In genomic region chr3:112990672-112991602, GRCh38 we compare ENCODE assay signal across 8 cellular contexts. TPM values are rescaled to one million over a fixed set of nuclear protein-coding genes. Genes with fewer than 3 reads are reported as not detected.
DNase-seq lines count a peak whose midpoint lies in the region; ATAC-seq and TF ChIP-seq lines count a peak whose summit lies in the region.

Gene GTPBP8, plus strand, starts transcription at chr3:112990984. Its CDS starts 16 bp downstream, at chr3:112991000.

- H3K36me3 Mint-ChIP-seq in activated CD4-positive, alpha-beta T cell treated with anti-CD3 and anti-CD28 coated beads, Interleukin-2, amount 10 ng/mL, durations not matched to agents 7 days and 5 days (ENCODE audit: low read depth), result peaks cover 19% of the 10 kb centered on the region

- peak within 1 kb of the TSS; percentile 98 for H3K4me3 ChIP-seq in BJ (ENCODE audit: low read depth, low read length)

- TF ChIP-seq CTCF in BJ (IDR thresholded peaks at IDR 0.05; ENCODE audit: insufficient read depth, low read depth, low read length), result peak; percentile 21; the same call in 1 of the 2 replicates

- peak; percentile 97 for ATAC-seq in GM19324 (IDR thresholded peaks at IDR 0.05; ENCODE audit: low FRiP score, unreplicated experiment)
- ATAC-seq in HG03469 (IDR thresholded peaks at IDR 0.05; ENCODE audit: unreplicated experiment), result peak; percentile 78

- POLR2A ChIA-PET in BJ (lab: Charles Lee), result no interaction called here
- POLR2A ChIA-PET in activated CD4-positive, alpha-beta T cell treated with anti-CD3 and anti-CD28 coated beads, Interleukin-2, amount 10 ng/mL, durations not matched to agents 7 days and 5 days (lab: Charles Lee), result interaction anchor here (1.0 to 1.1 kb wide), 2 partner anchors 9 to 13 kb away, joined by 3 to 5 read pairs; no protein-coding TSS in a partner anchor

- peak within 1 kb of the TSS; percentile 91 for H3K4me3 Mint-ChIP-seq in activated CD4-positive, alpha-beta T cell treated with anti-CD3 and anti-CD28 coated beads, Interleukin-2, amount 10 ng/mL, durations not matched to agents 7 days and 5 days

- peak within 1 kb of the TSS; percentile 94 for H3K27ac Mint-ChIP-seq in activated CD4-positive, alpha-beta T cell treated with anti-CD3 and anti-CD28 coated beads, Interleukin-2, amount 10 ng/mL, durations not matched to agents 7 days and 5 days

- CTCF ChIA-PET in BJ (lab: Yijun Ruan, JAX), result interaction anchor here (0.7 to 3.1 kb wide), 3 partner anchors 12 to 348 kb away, joined by 3 to 12 read pairs (median 4); no protein-coding TSS in a partner anchor
- CTCF ChIA-PET in activated CD4-positive, alpha-beta T cell treated with anti-CD3 and anti-CD28 coated beads, Interleukin-2, amount 10 ng/mL, durations not matched to agents 7 days and 5 days (lab: Charles Lee), result interaction anchor here (0.6 to 3.7 kb wide), 11 partner anchors 9 to 831 kb away, joined by 3 to 23 read pairs (median 4); a partner anchor contains a TSS

- H3K36me3 ChIP-seq in BJ (ENCODE audit: control insufficient read depth, insufficient read depth, low read length), result peaks cover 2% of the 10 kb centered on the region; the same call in 1 of the 2 replicates

- H3K9me3 Mint-ChIP-seq in activated CD4-positive, alpha-beta T cell treated with anti-CD3 and anti-CD28 coated beads, Interleukin-2, amount 10 ng/mL, durations not matched to agents 7 days and 5 days, result no peaks in the 10 kb centered on the region

- DNase-seq in BJ (ENCODE audit: low read depth), result peak; percentile 50
- DNase-seq in NCI-H526 treated with DMSO at 0.1 percent for 48 hours (lab: John Stamatoyannopoulos, UW), result peak; percentile 76
- peak; percentile 89 for DNase-seq in activated CD4-positive, alpha-beta T cell treated with anti-CD3 and anti-CD28 coated beads, Interleukin-2, amount 10 ng/mL, durations not matched to agents 7 days and 5 days
- DNase-seq in cortex of kidney (lab: John Stamatoyannopoulos, UW), result peak; percentile 20
- peak; percentile 98 for DNase-seq in left kidney (ENCODE audit: low read depth, low spot score)
- peak; percentile 87 to 89 for DNase-seq in stimulated activated CD4-positive, alpha-beta T cell treated with anti-CD3 and anti-CD28 coated beads, Interleukin-2, amount 100 ng/mL, for 24 hours

- no peaks in the 10 kb centered on the region for H3K27me3 Mint-ChIP-seq in activated CD4-positive, alpha-beta T cell treated with anti-CD3 and anti-CD28 coated beads, Interleukin-2, amount 10 ng/mL, durations not matched to agents 7 days and 5 days

- H3K4me1 Mint-ChIP-seq in activated CD4-positive, alpha-beta T cell treated with anti-CD3 and anti-CD28 coated beads, Interleukin-2, amount 10 ng/mL, durations not matched to agents 7 days and 5 days, result peaks cover 69% of the 10 kb centered on the region

- no peaks in the 10 kb centered on the region for H3K27me3 ChIP-seq in BJ (ENCODE audit: control insufficient read depth, insufficient read depth, low read length)

RNA-seq across cellular contexts. Expression of gene GTPBP8, which starts in this region (rescaled TPM):
- 16.7 and 18.3 TPM in 2 replicates for polyA plus RNA-seq in BJ (2011; rRNA removed)
- 19.9 and 25.1 TPM in 2 replicates for polyA minus RNA-seq in BJ (2011; rRNA and poly(A)+ RNA removed)
- total RNA-seq in activated CD4-positive, alpha-beta T cell treated with anti-CD3 and anti-CD28 coated beads, Interleukin-2, amount 10 ng/mL, durations not matched to agents 7 days and 5 days, result 10 to 100 TPM; 27.6 to 29.6 TPM

Comparison
In these comparisons a context has a peak if more than half of its experiments do, and no peak if none do; other contexts are left out.
1. Peak in every context shown above with its lines: DNase-seq, ATAC-seq and H3K4me3 ChIP-seq.
2. DNase-seq: peak in every context shown above with its lines; median percentile 98 in left kidney; 89 in activated CD4-positive, alpha-beta T cell treated with anti-CD3 and anti-CD28 coated beads, Interleukin-2, amount 10 ng/mL, durations not matched to agents 7 days and 5 days; 88 in stimulated activated CD4-positive, alpha-beta T cell treated with anti-CD3 and anti-CD28 coated beads, Interleukin-2, amount 100 ng/mL, for 24 hours; 76 in NCI-H526 treated with DMSO at 0.1 percent for 48 hours; 50 in BJ; 20 in cortex of kidney.